20 cellular contexts compared by ENCODE assay signal in the genomic region with DNA sequence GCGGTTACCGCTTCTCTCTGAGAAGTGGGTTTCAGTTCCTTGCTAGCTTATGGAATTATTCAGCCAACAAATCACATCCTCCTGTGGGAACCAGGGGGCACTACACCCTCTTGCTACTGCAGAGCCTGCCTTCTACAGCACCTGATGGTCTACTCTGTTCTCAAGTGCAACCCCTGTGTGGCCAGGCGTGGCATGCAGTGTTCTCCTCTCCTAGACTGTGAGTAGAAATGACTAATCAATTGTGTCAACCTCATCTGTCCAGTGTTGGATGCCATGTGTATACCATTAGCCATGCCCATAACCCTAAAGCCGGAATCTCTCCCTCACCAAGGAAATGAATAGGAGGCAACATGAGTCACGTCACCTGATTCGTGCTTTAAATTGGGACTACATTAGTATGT.
DNase-seq lines count a peak whose midpoint lies in the region; ATAC-seq, FAIRE-seq and TF ChIP-seq lines count a peak whose summit lies in the region.
"Had no signal": no experiment of that assay in that cellular context is flagged by ENCODE, and none has a peak within 500 bp of the region (broad histone marks: within the 10 kb centered on the region; RNA-seq: fewer than 3 reads in every experiment).

No MANE protein-coding gene starts in this region.

- H3K4me3 ChIP-seq in WERI-Rb-1 (ENCODE audit: low read depth, low read length): no peak overlapping the region
- H3K4me3 ChIP-seq in kidney (ENCODE audit: low read length in 2 of 2): no peak overlapping the region
- no peak overlapping the region for H3K4me3 ChIP-seq in esophagus squamous epithelium
- H3K4me3 ChIP-seq: body of pancreas, pancreas had no signal

- H3K36me3 ChIP-seq in WERI-Rb-1: no peaks in the 10 kb centered on the region
- H3K36me3 ChIP-seq in kidney (ENCODE audit: control insufficient read depth in 1 of 2, insufficient read depth in 2 of 2, low read length in 2 of 2): no peaks in the 10 kb centered on the region
- H3K36me3 ChIP-seq in esophagus squamous epithelium: no peaks in the 10 kb centered on the region
- H3K36me3 ChIP-seq: pancreas had no signal

- H4K20me1 ChIP-seq in H9 (ENCODE audit: control insufficient read depth, insufficient read depth, insufficient read length): no peaks in the 10 kb centered on the region

- H3K9me3 ChIP-seq in H9 (ENCODE audit: control insufficient read depth, low read depth, low read length) (no peaks in the 10 kb centered on the region), WERI-Rb-1 (ENCODE audit: severe bottlenecking) (no peaks in the 10 kb centered on the region), kidney (ENCODE audit: control insufficient read depth in 1 of 2, low read length in 2 of 2) (no peaks in the 10 kb centered on the region), esophagus squamous epithelium (no peaks in the 10 kb centered on the region)
- H3K9me3 ChIP-seq: body of pancreas, pancreas had no signal

- no peak for ATAC-seq in stimulated activated memory B cell treated with anti-CD40 and anti-IgM and Interleukin-4, amounts not matched to agents 10 μg/mL and 1 μg/mL and 100 μg/mL, for 72 hours
- ATAC-seq: body of pancreas, pancreas had no signal

- H2BK15ac ChIP-seq in H9 (ENCODE audit: low read depth, low read length): no peak overlapping the region

- no peaks in the 10 kb centered on the region for H3K23me2 ChIP-seq in H9 (ENCODE audit: insufficient read length, low read depth, low read length, poor library complexity, severe bottlenecking)

- no peaks in the 10 kb centered on the region for H3K79me2 ChIP-seq in H9 (ENCODE audit: insufficient read depth, low read length)

- DNase-seq in DMS 273 (lab: John Stamatoyannopoulos, UW; ENCODE audit: unreplicated experiment) (peak; percentile 5), DMS 273 treated with DMSO at 0.1 percent for 48 hours (lab: John Stamatoyannopoulos, UW) (no peak), H9 (peak; percentile 62), WERI-Rb-1 (peak; percentile 44), kidney (no peak), esophagus squamous epithelium (lab: John Stamatoyannopoulos, UW) (no peak), Calu3 (no peak)
- DNase-seq: activated CD4-positive, alpha-beta T cell treated with anti-CD3 and anti-CD28 coated beads, Interleukin-2, amount 50 U/mL, for 48 hours; activated effector memory CD4-positive, alpha-beta T cell treated with Interleukin-2 at 50 U/mL for 16 hours; body of pancreas; erythroblast; KG1; NCI-H187; pancreas; stimulated activated CD4-positive, alpha-beta T cell treated with anti-CD3 and anti-CD28 coated beads, Interleukin-15, amount 100 ng/mL, for 24 hours; T-helper 1 cell had no signal

- no peak overlapping the region for H2BK120ac ChIP-seq in H9 (ENCODE audit: low read depth, low read length, poor library complexity, severe bottlenecking)

- H3K27ac Mint-ChIP-seq in H9 (no peak overlapping the region), Calu3 (ENCODE audit: unreplicated experiment) (no peak overlapping the region)
- no peak overlapping the region for H3K27ac Mint-ChIP-seq in stimulated activated memory B cell treated with anti-CD40 and anti-IgM and Interleukin-4, amounts not matched to agents 10 μg/mL and 1 μg/mL and 100 μg/mL, for 72 hours
- H3K27ac Mint-ChIP-seq: mesothelial cell of epicardium, type B pancreatic cell had no signal

- H4K8ac ChIP-seq in H9 (replicated peaks; ENCODE audit: insufficient read length, low read depth, low read length): no peak overlapping the region

- H3K23ac ChIP-seq in H9 (ENCODE audit: insufficient read length, low read depth, low read length): no peak overlapping the region

- H3K4me2 ChIP-seq in H9 (ENCODE audit: insufficient read depth, insufficient read length, low read length): no peak overlapping the region

- H2BK12ac ChIP-seq in H9 (ENCODE audit: insufficient read length, low read depth, low read length): no peak overlapping the region

- H3K27me3 ChIP-seq in H9 (ENCODE audit: insufficient read depth, low read length) (no peaks in the 10 kb centered on the region), WERI-Rb-1 (ENCODE audit: insufficient read depth, low read depth, severe bottlenecking) (no peaks in the 10 kb centered on the region), esophagus squamous epithelium (no peaks in the 10 kb centered on the region)
- H3K27me3 ChIP-seq: body of pancreas, pancreas had no signal

- H3K14ac ChIP-seq in H9 (ENCODE audit: insufficient read depth, low read length): no peak overlapping the region

- H2BK20ac ChIP-seq in H9 (ENCODE audit: low read depth, low read length, poor library complexity, severe bottlenecking): no peak overlapping the region

- no peak overlapping the region for H2AFZ ChIP-seq in H9 (ENCODE audit: low read length)

- no peaks in the 10 kb centered on the region for H3K79me1 ChIP-seq in H9 (ENCODE audit: insufficient read depth, low read depth, low read length, poor library complexity, severe bottlenecking)

- CTCF ChIA-PET in Calu3 (lab: Charles Lee): interaction anchor here (2.0 kb wide), 1 partner anchor 232 kb away, joined by 6 read pairs; no protein-coding TSS in a partner anchor

- H3K4me1 Mint-ChIP-seq in H9 (no peaks in the 10 kb centered on the region), Calu3 (ENCODE audit: low read depth, unreplicated experiment) (no peaks in the 10 kb centered on the region)
- no peaks in the 10 kb centered on the region for H3K4me1 Mint-ChIP-seq in stimulated activated memory B cell treated with anti-CD40 and anti-IgM and Interleukin-4, amounts not matched to agents 10 μg/mL and 1 μg/mL and 100 μg/mL, for 72 hours

- no peak overlapping the region for H2BK5ac ChIP-seq in H9 (ENCODE audit: insufficient read length, low read length)

- no peaks in the 10 kb centered on the region for H3K4me1 ChIP-seq in H9 (ENCODE audit: insufficient read depth, low read length)
- no peaks in the 10 kb centered on the region for H3K4me1 ChIP-seq in kidney (ENCODE audit: control insufficient read depth in 1 of 2, insufficient read depth in 1 of 2, low read depth in 1 of 2, low read length in 2 of 2)
- H3K4me1 ChIP-seq in esophagus squamous epithelium: no peaks in the 10 kb centered on the region
- H3K4me1 ChIP-seq: pancreas had no signal

- no peaks in the 10 kb centered on the region for H3K36me3 Mint-ChIP-seq in H9 (ENCODE audit: insufficient read depth in 1 of 3, low read depth in 3 of 3)
- no peaks in the 10 kb centered on the region for H3K36me3 Mint-ChIP-seq in Calu3 (ENCODE audit: insufficient read depth, unreplicated experiment)
- H3K36me3 Mint-ChIP-seq in stimulated activated memory B cell treated with anti-CD40 and anti-IgM and Interleukin-4, amounts not matched to agents 10 μg/mL and 1 μg/mL and 100 μg/mL, for 72 hours: no peaks in the 10 kb centered on the region
- H3K36me3 Mint-ChIP-seq: mesothelial cell of epicardium, type B pancreatic cell had no signal

- no peak overlapping the region for H3K18ac ChIP-seq in H9 (ENCODE audit: insufficient read length, low read depth, low read length)

- BruUV-seq in Calu3 (replicated peaks; lab: Mats Ljungman, UMichigan): no TSS peak

- H4K5ac ChIP-seq in H9 (ENCODE audit: insufficient read length, low read depth, low read length): no peak overlapping the region

- H3K9me3 Mint-ChIP-seq in H9: no peaks in the 10 kb centered on the region
- no peaks in the 10 kb centered on the region for H3K9me3 Mint-ChIP-seq in Calu3 (ENCODE audit: low read depth, unreplicated experiment)
- peaks cover 11% of the 10 kb centered on the region for H3K9me3 Mint-ChIP-seq in stimulated activated memory B cell treated with anti-CD40 and anti-IgM and Interleukin-4, amounts not matched to agents 10 μg/mL and 1 μg/mL and 100 μg/mL, for 72 hours
- H3K9me3 Mint-ChIP-seq: mesothelial cell of epicardium, type B pancreatic cell had no signal

- no peak overlapping the region for H2AK5ac ChIP-seq in H9 (ENCODE audit: insufficient read length, low read length)

- no peak overlapping the region for H3T11ph ChIP-seq in H9 (ENCODE audit: low read length)

- H3K4me3 Mint-ChIP-seq in H9 (no peak overlapping the region), Calu3 (ENCODE audit: low read depth, unreplicated experiment) (no peak overlapping the region)
- H3K4me3 Mint-ChIP-seq in stimulated activated memory B cell treated with anti-CD40 and anti-IgM and Interleukin-4, amounts not matched to agents 10 μg/mL and 1 μg/mL and 100 μg/mL, for 72 hours: no peak overlapping the region
- H3K4me3 Mint-ChIP-seq: mesothelial cell of epicardium, type B pancreatic cell had no signal

- no peak overlapping the region for H3K56ac ChIP-seq in H9 (ENCODE audit: insufficient read length, low read depth, low read length)

- no peak for TF ChIP-seq POLR2A in esophagus squamous epithelium (IDR thresholded peaks at IDR 0.05)

- TF ChIP-seq CTCF in H9 (conservative IDR thresholded peaks at IDR 0.05): peak; percentile 60
- TF ChIP-seq CTCF in WERI-Rb-1 (IDR thresholded peaks at IDR 0.05; ENCODE audit: low read depth, low read length): peak; percentile 67
- peak; percentile 17 for TF ChIP-seq CTCF in kidney (IDR thresholded peaks at IDR 0.05; ENCODE audit: borderline replicate concordance, extremely low read depth, insufficient read depth)
- no peak for TF ChIP-seq CTCF in esophagus squamous epithelium (IDR thresholded peaks at IDR 0.05)
- no peak for TF ChIP-seq CTCF in Calu3 (IDR thresholded peaks at IDR 0.05; ENCODE audit: unreplicated experiment)

- H4K91ac ChIP-seq in H9 (ENCODE audit: insufficient read length, low read depth, low read length): no peak overlapping the region

- H3K9ac ChIP-seq in H9 (ENCODE audit: extremely low read depth, insufficient read length, low read length) (no peak overlapping the region), kidney (ENCODE audit: low read length in 2 of 2) (no peak overlapping the region)

- no peak for FAIRE-seq in kidney (lab: Jason Lieb, UNC)
- FAIRE-seq: pancreas had no signal

- H3K27me3 Mint-ChIP-seq in H9 (ENCODE audit: low read depth) (no peaks in the 10 kb centered on the region), Calu3 (ENCODE audit: unreplicated experiment) (peaks cover 34% of the 10 kb centered on the region)
- no peaks in the 10 kb centered on the region for H3K27me3 Mint-ChIP-seq in stimulated activated memory B cell treated with anti-CD40 and anti-IgM and Interleukin-4, amounts not matched to agents 10 μg/mL and 1 μg/mL and 100 μg/mL, for 72 hours
- H3K27me3 Mint-ChIP-seq: type B pancreatic cell had no signal

- intact Hi-C loops in kidney (cut with DNase I) (no loop called here), esophagus squamous epithelium (cut with DNase I) (no loop called here), Calu3 (cut with micrococcal nuclease; ENCODE audit: unreplicated experiment) (loop anchor here (5.0 kb wide), 1 partner anchor 134 kb away; no protein-coding TSS in a partner anchor)

- H3K27ac ChIP-seq in H9 (ENCODE audit: insufficient read length, low read depth, low read length): no peak overlapping the region
- no peak overlapping the region for H3K27ac ChIP-seq in WERI-Rb-1
- H3K27ac ChIP-seq in kidney (ENCODE audit: low read depth in 2 of 2, low read length in 2 of 2): no peak overlapping the region
- no peak overlapping the region for H3K27ac ChIP-seq in esophagus squamous epithelium
- H3K27ac ChIP-seq: 22Rv1, body of pancreas, pancreas had no signal

- no peak overlapping the region for H3K4ac ChIP-seq in H9 (ENCODE audit: low read depth, low read length)

- WGBS in H9 (ENCODE audit: extremely low coverage, insufficient read length, low lambda C conversion rate): no CpG with 5 or more reads among the region's 6 CpGs
- 89% methylated on average over 6 of the region's 6 CpGs for WGBS in esophagus squamous epithelium, 2 donors

Comparison
In these comparisons a context has a peak if more than half of its experiments do, and no peak if none do; other contexts are left out.
1. DNase-seq: peak in DMS 273 (single experiment), H9 (single experiment) and WERI-Rb-1 (single experiment); none in DMS 273 treated with DMSO at 0.1 percent for 48 hours (single experiment), kidney (single experiment), esophagus squamous epithelium (single experiment) and Calu3 (single experiment).
2. CTCF ChIP-seq: peak in H9 (single experiment), WERI-Rb-1 (single experiment) and kidney (single experiment); none in esophagus squamous epithelium (0 of 6) and Calu3 (single experiment).